In genomic region chr12:108732489-108732888, GRCh38 we compare ENCODE assay signal across 8 cellular contexts. TPM values are rescaled to one million over a fixed set of nuclear protein-coding genes. Genes with fewer than 3 reads are reported as not detected.
DNase-seq lines count a peak whose midpoint lies in the region; ATAC-seq and TF ChIP-seq lines count a peak whose summit lies in the region.

No MANE protein-coding gene starts in this region.

- H3K36me3 Mint-ChIP-seq in central memory CD8-positive, alpha-beta T cell (ENCODE audit: insufficient read depth): peaks cover 15% of the 10 kb centered on the region

- DNase-seq in A673 (ENCODE audit: low spot score) (no peak), SIG-M5 (lab: John Stamatoyannopoulos, UW) (no peak), GM19238 (ENCODE audit: insufficient read length, low spot score) (no peak), D341Med (ENCODE audit: low spot score) (no peak)
- DNase-seq in central memory CD8-positive, alpha-beta T cell (ENCODE audit: low spot score in 2 of 2): no peak

- H3K9me3 ChIP-seq in A673 (ENCODE audit: low read depth, low read length, poor library complexity, severe bottlenecking) (no peaks in the 10 kb centered on the region), HUES64 (ENCODE audit: insufficient read depth, low read depth, low read length) (no peaks in the 10 kb centered on the region), muscle layer of duodenum (ENCODE audit: control insufficient read depth in 1 of 2, low read length in 2 of 2) (no peaks in the 10 kb centered on the region)

- CTCF ChIA-PET in A673 (lab: Charles Lee): no interaction called here

- POLR2A ChIA-PET in A673 (lab: Charles Lee; ENCODE audit: low non-redundant PET): no interaction called here

- TSS peak; percentile 73 for BruUV-seq in A673 (replicated peaks; lab: Mats Ljungman, UMichigan)

- H3K4me3 ChIP-seq in A673 (ENCODE audit: low read depth, low read length, poor library complexity, severe bottlenecking): no peak overlapping the region
- peak overlapping the region; percentile 94 for H3K4me3 ChIP-seq in HUES64 (ENCODE audit: low read length)
- H3K4me3 ChIP-seq in muscle layer of duodenum (ENCODE audit: low read depth in 1 of 2, low read length in 2 of 2): peak overlapping the region; percentile 72 to 79

- WGBS in HUES64: 69% methylated on average over 6 of the region's 6 CpGs

- H3K4me1 ChIP-seq in A673 (ENCODE audit: insufficient read depth, low read length, poor library complexity, severe bottlenecking): peaks cover 30% of the 10 kb centered on the region
- peaks cover 20% of the 10 kb centered on the region for H3K4me1 ChIP-seq in HUES64 (ENCODE audit: insufficient read depth, low read length)
- H3K4me1 ChIP-seq in muscle layer of duodenum (ENCODE audit: control insufficient read depth in 1 of 2, insufficient read depth in 2 of 2, low read length in 2 of 2): peaks cover 6 to 11% of the 10 kb centered on the region in 2 donors

- H3K9ac ChIP-seq in HUES64 (ENCODE audit: low read depth, low read length): peak overlapping the region; percentile 53; the same call in 1 of the 2 replicates

- no peak for ATAC-seq in central memory CD8-positive, alpha-beta T cell (replicated peaks; ENCODE audit: extremely low read depth, poor library complexity, severe bottlenecking)
- ATAC-seq in GM21367 (IDR thresholded peaks at IDR 0.05; ENCODE audit: unreplicated experiment): no peak

- no peaks in the 10 kb centered on the region for H3K27me3 ChIP-seq in A673 (replicated peaks; ENCODE audit: insufficient read depth, low read depth, low read length, poor library complexity)
- H3K27me3 ChIP-seq in HUES64 (ENCODE audit: insufficient read depth, low read length): no peaks in the 10 kb centered on the region
- H3K27me3 ChIP-seq in muscle layer of duodenum (ENCODE audit: low read depth, low read length): no peaks in the 10 kb centered on the region

- no peaks in the 10 kb centered on the region for H3K27me3 Mint-ChIP-seq in central memory CD8-positive, alpha-beta T cell

- intact Hi-C loops in A673 (cut with micrococcal nuclease; ENCODE audit: unreplicated experiment): loop anchor here (10.0 kb wide), 1 partner anchor 168 kb away; the partner anchor contains the start of genes ISCU and SART3

- H3K27ac Mint-ChIP-seq in central memory CD8-positive, alpha-beta T cell (ENCODE audit: low read depth): peak overlapping the region; percentile 95

- H3K36me3 ChIP-seq in A673 (ENCODE audit: insufficient read depth, low read length, poor library complexity, severe bottlenecking): peaks cover under 1% of the 10 kb centered on the region
- H3K36me3 ChIP-seq in HUES64 (ENCODE audit: insufficient read depth, low read length): no peaks in the 10 kb centered on the region
- H3K36me3 ChIP-seq in muscle layer of duodenum (ENCODE audit: control insufficient read depth in 1 of 2, insufficient read depth in 2 of 2, low read length in 2 of 2): peaks cover 0 to 12% of the 10 kb centered on the region in 2 donors

- H3K4me3 Mint-ChIP-seq in central memory CD8-positive, alpha-beta T cell: peak overlapping the region; percentile 95

- H3K27ac ChIP-seq in A673 (ENCODE audit: low read depth, low read length, poor library complexity, severe bottlenecking): peak overlapping the region; percentile 92
- peak overlapping the region; percentile 82 for H3K27ac ChIP-seq in HUES64 (ENCODE audit: low read depth, low read length)
- H3K27ac ChIP-seq in muscle layer of duodenum (ENCODE audit: low read length): peak overlapping the region; percentile 96

- H3K9me3 Mint-ChIP-seq in central memory CD8-positive, alpha-beta T cell: no peaks in the 10 kb centered on the region

- peaks cover 16% of the 10 kb centered on the region for H3K4me1 Mint-ChIP-seq in central memory CD8-positive, alpha-beta T cell

- TF ChIP-seq CTCF in A673 (conservative IDR thresholded peaks at IDR 0.05; ENCODE audit: low read depth, low read length): no peak

RNA-seq across cellular contexts. Expression of gene CORO1C, which starts 1.2 kb away (rescaled TPM):
- total RNA-seq in A673 (2021): 206 and 208 TPM in 2 replicates
- 74.6 TPM for polyA plus RNA-seq in HUES64 (2013, experiment 1 of 2)
- 80.3 TPM for polyA plus RNA-seq in HUES64 (2013, experiment 2 of 2)
